ENCODE assay signal across 33 cellular contexts in the genomic region with DNA sequence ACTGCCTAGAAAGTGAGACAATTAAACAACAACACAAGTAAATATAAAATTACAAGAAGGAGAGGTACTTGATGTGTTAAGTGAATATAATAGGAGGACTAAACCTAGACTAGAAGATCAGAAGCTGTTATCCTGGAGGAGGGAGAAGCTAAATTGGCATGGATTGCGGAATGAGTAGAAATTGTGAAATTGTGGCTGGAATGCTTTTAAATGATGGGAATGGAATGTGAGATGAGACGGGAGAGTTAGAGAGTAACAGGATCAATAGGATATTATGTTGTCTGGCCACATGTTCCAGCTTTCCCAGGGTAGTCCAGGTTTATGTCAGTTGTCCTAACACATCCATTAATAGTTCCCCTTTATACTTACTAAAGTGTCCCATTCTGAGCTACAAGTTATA.
"Had no signal": no experiment of that assay in that cellular context is flagged by ENCODE, and none has a peak within 500 bp of the region (broad histone marks: within the 10 kb centered on the region; RNA-seq: fewer than 3 reads in every experiment).

No MANE protein-coding gene starts in this region.

- ATAC-seq: gastrocnemius medialis; heart left ventricle; left cardiac atrium; left lung; mucosa of descending colon; natural killer cell treated with Interleukin-12 subunit alpha and Interleukin-12 subunit beta and Interleukin-15 and Interleukin-18, amount 100 ng/mL, for 72 hours; pancreas; sciatic nerve; stimulated activated naive CD8-positive, alpha-beta T cell treated with anti-CD3 and anti-CD28 coated beads, Interleukin-15, amount 100 ng/mL, for 72 hours; upper lobe of right lung had no signal

- H3K4me1 ChIP-seq: esophagus squamous epithelium, gastrocnemius medialis, heart left ventricle, left lung, pancreas, suprapubic skin, upper lobe of right lung, uterus had no signal

- H2AFZ ChIP-seq: hepatocyte had no signal

- H3K27me3 Mint-ChIP-seq: dendritic cell treated with granulocyte-macrophage colony-stimulating factor and Interleukin-4, amounts not matched to agents 40 ng/mL and 50 ng/mL, for 4 days; naive B cell; stimulated activated naive CD8-positive, alpha-beta T cell treated with anti-CD3 and anti-CD28 coated beads, Interleukin-15, amount 100 ng/mL, for 72 hours had no signal

- H3K27me3 ChIP-seq: colonic mucosa, esophagus squamous epithelium, gastrocnemius medialis, heart left ventricle, hepatocyte, left lung, neutrophil, pancreas, suprapubic skin, transverse colon, upper lobe of right lung, uterus had no signal

- FAIRE-seq: kidney, pancreas had no signal

- H3K27ac Mint-ChIP-seq: dendritic cell treated with granulocyte-macrophage colony-stimulating factor and Interleukin-4, amounts not matched to agents 40 ng/mL and 50 ng/mL, for 4 days; endodermal cell; mesothelial cell of epicardium; naive B cell; natural killer cell treated with Interleukin-12 subunit alpha and Interleukin-12 subunit beta and Interleukin-15 and Interleukin-18, amount 100 ng/mL, for 72 hours; stimulated activated naive CD8-positive, alpha-beta T cell treated with anti-CD3 and anti-CD28 coated beads, Interleukin-15, amount 100 ng/mL, for 72 hours had no signal

- H3K4me1 Mint-ChIP-seq: mesothelial cell of epicardium; naive B cell; neural crest cell; stimulated activated naive CD8-positive, alpha-beta T cell treated with anti-CD3 and anti-CD28 coated beads, Interleukin-15, amount 100 ng/mL, for 72 hours had no signal

- DNase-seq: colonic mucosa; effector CD8-positive, alpha-beta T cell; endodermal cell; esophagus squamous epithelium; foreskin fibroblast; gastrocnemius medialis; heart left ventricle; kidney; left cardiac atrium; left lung; mesenchymal stem cell; mucosa of descending colon; naive B cell; pancreas; stimulated activated CD4-positive, alpha-beta T cell treated with anti-CD3 and anti-CD28 coated beads, Interleukin-12 subunit alpha, Interleukin-12 subunit beta, amount 100 ng/mL, for 4 hours; stimulated activated CD4-positive, alpha-beta T cell treated with anti-CD3 and anti-CD28 coated beads, Interleukin-1b, Interleukin-23, amount 100 ng/mL, for 48 hours; stimulated activated CD4-positive, alpha-beta T cell treated with anti-CD3 and anti-CD28 coated beads, Interleukin-4, amount 100 ng/mL, for 1 hour; stimulated activated CD8-positive, alpha-beta memory T cell treated with anti-CD3 and anti-CD28 coated beads, Interleukin-4, amount 100 ng/mL, for 48 hours; stimulated activated naive CD4-positive, alpha-beta T cell; stimulated activated naive CD8-positive, alpha-beta T cell treated with anti-CD3 and anti-CD28 coated beads, Interleukin-15, amount 100 ng/mL, for 72 hours; transverse colon; upper lobe of right lung; uterus had no signal

- H3K36me3 ChIP-seq: colonic mucosa, esophagus squamous epithelium, gastrocnemius medialis, heart left ventricle, left lung, neutrophil, pancreas, suprapubic skin, transverse colon, upper lobe of right lung, uterus had no signal

- H3K9me3 ChIP-seq: colonic mucosa, esophagus squamous epithelium, gastrocnemius medialis, heart left ventricle, left lung, mucosa of descending colon, neutrophil, pancreas, suprapubic skin, transverse colon, upper lobe of right lung, uterus had no signal

- H3K4me3 ChIP-seq: colonic mucosa, esophagus squamous epithelium, gastrocnemius medialis, heart left ventricle, hepatocyte, left lung, mucosa of descending colon, pancreas, smooth muscle cell, suprapubic skin, transverse colon, upper lobe of right lung, uterus had no signal

- H3K4me2 ChIP-seq: hepatocyte, smooth muscle cell had no signal

- H3K36me3 Mint-ChIP-seq: mesothelial cell of epicardium; naive B cell; natural killer cell treated with Interleukin-12 subunit alpha and Interleukin-12 subunit beta and Interleukin-15 and Interleukin-18, amount 100 ng/mL, for 72 hours had no signal

- H3K27ac ChIP-seq: colonic mucosa, epithelial cell of prostate, esophagus squamous epithelium, gastrocnemius medialis, heart left ventricle, hepatocyte, left lung, neutrophil, pancreas, suprapubic skin, transverse colon, upper lobe of right lung, uterus had no signal

- H3K4me3 Mint-ChIP-seq: dendritic cell treated with granulocyte-macrophage colony-stimulating factor and Interleukin-4, amounts not matched to agents 40 ng/mL and 50 ng/mL, for 4 days; endodermal cell; mesothelial cell of epicardium; naive B cell; natural killer cell treated with Interleukin-12 subunit alpha and Interleukin-12 subunit beta and Interleukin-15 and Interleukin-18, amount 100 ng/mL, for 72 hours; neural crest cell; stimulated activated naive CD8-positive, alpha-beta T cell treated with anti-CD3 and anti-CD28 coated beads, Interleukin-15, amount 100 ng/mL, for 72 hours had no signal

- H3K79me2 ChIP-seq: hepatocyte had no signal

- H3K9me3 Mint-ChIP-seq: endodermal cell had no signal
